Comparison of ENCODE assay signal across 2 cellular contexts in the genomic region with DNA sequence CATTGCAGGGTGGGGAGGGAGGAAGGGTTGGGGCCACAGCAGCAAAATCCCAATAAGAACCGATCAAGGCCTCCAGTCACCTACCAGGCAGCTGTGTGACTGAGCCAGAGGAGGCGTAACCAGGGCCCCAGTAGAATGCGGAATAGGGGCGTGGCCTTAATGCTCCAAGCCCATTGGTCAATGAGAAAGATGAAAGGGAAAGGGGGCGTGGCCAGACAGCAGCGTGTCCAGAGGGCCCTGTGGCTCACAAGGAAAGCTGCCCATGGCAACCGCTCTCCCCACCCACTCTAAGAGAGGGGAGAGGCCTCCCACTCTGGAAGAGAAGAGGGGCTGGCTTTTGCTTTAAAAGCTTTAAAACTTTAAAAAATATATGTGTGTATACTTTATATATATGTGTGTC. TPM values are rescaled to one million over a fixed set of nuclear protein-coding genes. Genes with fewer than 3 reads are reported as not detected.
"Had no signal": no experiment of that assay in that cellular context is flagged by ENCODE, and none has a peak within 500 bp of the region (broad histone marks: within the 10 kb centered on the region; RNA-seq: fewer than 3 reads in every experiment).

A gene with protein sequence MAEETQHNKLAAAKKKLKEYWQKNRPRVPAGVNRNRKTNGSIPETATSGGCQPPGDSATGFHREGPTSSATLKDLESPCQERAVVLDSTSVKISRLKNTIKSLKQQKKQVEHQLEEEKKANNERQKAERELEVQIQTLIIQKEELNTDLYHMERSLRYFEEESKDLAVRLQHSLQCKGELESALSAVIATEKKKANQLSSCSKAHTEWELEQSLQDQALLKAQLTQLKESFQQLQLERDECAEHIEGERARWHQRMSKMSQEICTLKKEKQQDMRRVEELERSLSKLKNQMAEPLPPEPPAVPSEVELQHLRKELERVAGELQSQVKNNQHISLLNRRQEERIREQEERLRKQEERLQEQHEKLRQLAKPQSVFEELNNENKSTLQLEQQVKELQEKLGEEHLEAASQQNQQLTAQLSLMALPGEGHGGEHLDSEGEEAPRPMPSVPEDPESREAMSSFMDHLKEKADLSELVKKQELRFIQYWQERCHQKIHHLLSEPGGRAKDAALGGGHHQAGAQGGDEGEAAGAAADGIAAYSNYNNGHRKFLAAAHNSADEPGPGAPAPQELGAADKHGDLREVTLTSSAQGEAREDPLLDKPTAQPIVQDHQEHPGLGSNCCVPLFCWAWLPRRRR (minus strand): TSS at position 101 of the 400 bp plus-strand sequence. CDS start 98 bp downstream, at position 3.

RNA-seq across cellular contexts. Expression of the gene that starts here (rescaled TPM):
- total RNA-seq: activated CD4-positive, alpha-beta memory T cell treated with anti-CD3 and anti-CD28 coated beads for 36 hours; WTC11 had no signal
